ENCODE assay signal across 14 cellular contexts in genomic region chr6:132392792-132393191, GRCh38. TPM values are rescaled to one million over a fixed set of nuclear protein-coding genes. Genes with fewer than 3 reads are reported as not detected.
A peak's percentile ranks its signal among the peaks of the same experiment; 100 is the strongest.
DNase-seq lines count a peak whose midpoint lies in the region; ATAC-seq and TF ChIP-seq lines count a peak whose summit lies in the region.
"Had no signal": no experiment of that assay in that cellular context is flagged by ENCODE, and none has a peak within 500 bp of the region (broad histone marks: within the 10 kb centered on the region; RNA-seq: fewer than 3 reads in every experiment).

No MANE protein-coding gene starts in this region.

- no peak for TF ChIP-seq POLR2A in right lobe of liver (IDR thresholded peaks at IDR 0.05)

- H3K4me3 ChIP-seq in brain microvascular endothelial cell (ENCODE audit: low read depth, low read length), result no peak overlapping the region
- no peak overlapping the region for H3K4me3 ChIP-seq in right lobe of liver
- H3K4me3 ChIP-seq: gastrocnemius medialis had no signal

- in situ Hi-C loops in Caki2 (cut with HindIII; ENCODE audit: low pct_unique_long_range_greater_than_20kb, low sequenced_read_pairs), result no loop called here
- in situ Hi-C loops in KBM-7 (cut with MboI; ENCODE audit: low pct_unique_long_range_greater_than_20kb, low sequenced_read_pairs), result no loop called here
- in situ Hi-C loops in brain microvascular endothelial cell (cut with HindIII; ENCODE audit: low pct_ligation_motif_present, low sequenced_read_pairs), result no loop called here

- intact Hi-C loops in right lobe of liver (cut with DNase I), result loop anchor here in 1 of 2 donors (10.0 kb wide), 1 partner anchor 88 kb away; no protein-coding TSS in a partner anchor

- peak; percentile 12 for DNase-seq in Caki2 (ENCODE audit: low read depth)
- DNase-seq in KBM-7, result peak; percentile 12
- no peak for DNase-seq in brain microvascular endothelial cell
- DNase-seq in right lobe of liver, result no peak
- DNase-seq in H4 (ENCODE audit: low spot score), result no peak
- DNase-seq in NCI-H1092 (lab: John Stamatoyannopoulos, UW), result no peak
- DNase-seq: activated naive CD4-positive, alpha-beta T cell treated with anti-CD3 and anti-CD28 coated beads for 36 hours; DMS79; gastrocnemius medialis; NCI-H1930; T-helper 9 cell had no signal

- H3K27ac ChIP-seq in brain microvascular endothelial cell (no peak overlapping the region), right lobe of liver (no peak overlapping the region)
- H3K27ac ChIP-seq: gastrocnemius medialis, neutrophil had no signal

- H3K27me3 ChIP-seq in brain microvascular endothelial cell (replicated peaks), result no peaks in the 10 kb centered on the region
- H3K27me3 ChIP-seq in right lobe of liver, result no peaks in the 10 kb centered on the region
- H3K27me3 ChIP-seq: gastrocnemius medialis had no signal

- H3K36me3 ChIP-seq in brain microvascular endothelial cell (replicated peaks), result no peaks in the 10 kb centered on the region
- no peaks in the 10 kb centered on the region for H3K36me3 ChIP-seq in right lobe of liver
- H3K36me3 ChIP-seq: gastrocnemius medialis, neutrophil had no signal

- peaks cover 0 to 4% (median 0%) of the 10 kb centered on the region in 4 donors for H3K9me3 ChIP-seq in right lobe of liver
- H3K9me3 ChIP-seq: gastrocnemius medialis, neutrophil had no signal

- WGBS in right lobe of liver (ENCODE audit: insufficient coverage, low coverage, low lambda C conversion rate, missing lambda C conversion rate), result 79% methylated on average over 2 of the region's 2 CpGs

- TF ChIP-seq CTCF in brain microvascular endothelial cell (IDR thresholded peaks at IDR 0.05; ENCODE audit: low read depth, low read length, missing control alignments), result peak; percentile 40
- TF ChIP-seq CTCF in right lobe of liver (IDR thresholded peaks at IDR 0.05), result peak; percentile 30 to 55 (median 40)

- ATAC-seq in right lobe of liver (peak in 2 of 4 donors; percentile 47 to 61), GM18858 (IDR thresholded peaks at IDR 0.05; ENCODE audit: unreplicated experiment) (no peak), GM19452 (IDR thresholded peaks at IDR 0.05; ENCODE audit: unreplicated experiment) (no peak)
- ATAC-seq: gastrocnemius medialis had no signal

- no peaks in the 10 kb centered on the region for H3K4me1 ChIP-seq in right lobe of liver
- H3K4me1 ChIP-seq: gastrocnemius medialis had no signal

RNA-seq across cellular contexts. Expression of gene MOXD1, which starts 8.5 kb away (rescaled TPM):
- total RNA-seq in Caki2 (2014; rRNA removed; shearing (Covaris generic); ENCODE audit: low replicate concordance), result 23.9 and 33.6 TPM in 2 replicates
- total RNA-seq in right lobe of liver, result 1 to 10 TPM in 3 of 6 experiments, under 1 TPM in 2, not detected in 1; 0.24 to 2.3 (median 1.0) TPM
- total RNA-seq in H4 (2014; rRNA removed; shearing (Covaris generic)), result 2.4 and 11.1 TPM in 2 replicates
- total RNA-seq: activated naive CD4-positive, alpha-beta T cell treated with anti-CD3 and anti-CD28 coated beads for 36 hours had no signal

Comparison
In these comparisons a context has a peak if more than half of its experiments do, and no peak if none do; other contexts are left out.
1. DNase-seq: peak in Caki2 (single experiment) and KBM-7 (single experiment); none in brain microvascular endothelial cell (single experiment), right lobe of liver (0 of 3), H4 (single experiment) and NCI-H1092 (single experiment).